In genomic region chr2:230541934-230542380, GRCh38 we compare ENCODE assay signal across 13 cellular contexts.
DNase-seq lines count a peak whose midpoint lies in the region; ATAC-seq and TF ChIP-seq lines count a peak whose summit lies in the region.
"Had no signal": no experiment of that assay in that cellular context is flagged by ENCODE, and none has a peak within 500 bp of the region (broad histone marks: within the 10 kb centered on the region; RNA-seq: fewer than 3 reads in every experiment).

No MANE protein-coding gene starts in this region.

- H2AFZ ChIP-seq in Karpas-422 (ENCODE audit: low read length), result no peak overlapping the region

- H3K4me2 ChIP-seq in Karpas-422 (ENCODE audit: low read depth, low read length, poor library complexity, severe bottlenecking), result no peak overlapping the region

- H3K79me2 ChIP-seq in Karpas-422 (ENCODE audit: low read length), result no peaks in the 10 kb centered on the region

- H3K9me2 ChIP-seq in Karpas-422 (replicated peaks; ENCODE audit: insufficient read depth, low read length), result no peaks in the 10 kb centered on the region

- H3K4me3 Mint-ChIP-seq in activated CD4-positive, alpha-beta T cell treated with anti-CD3 and anti-CD28 coated beads, Interleukin-2, amount 10 ng/mL, durations not matched to agents 24 days and 14 days, result no peak overlapping the region
- no peak overlapping the region for H3K4me3 Mint-ChIP-seq in stimulated activated effector memory CD8-positive, alpha-beta T cell treated with anti-CD3 and anti-CD28 coated beads, Interleukin-12 subunit alpha, Interleukin-12 subunit beta, amount 100 ng/mL, for 72 hours
- H3K4me3 Mint-ChIP-seq in osteocyte (ENCODE audit: unreplicated experiment), result no peak overlapping the region

- no peak overlapping the region for H3K9ac ChIP-seq in Karpas-422 (ENCODE audit: low read length)

- H3K36me3 ChIP-seq in Karpas-422 (ENCODE audit: insufficient read depth, low read length), result peaks cover 22% of the 10 kb centered on the region; the same call in 1 of the 2 replicates

- no peaks in the 10 kb centered on the region for H3K4me1 ChIP-seq in Karpas-422 (ENCODE audit: low read length)
- H3K4me1 ChIP-seq: esophagus muscularis mucosa, vagina had no signal

- H3K27me3 ChIP-seq in Karpas-422 (ENCODE audit: low read length), result no peaks in the 10 kb centered on the region
- H3K27me3 ChIP-seq: esophagus muscularis mucosa, vagina had no signal

- no peak overlapping the region for H3K4me3 ChIP-seq in Karpas-422 (ENCODE audit: low read length)
- H3K4me3 ChIP-seq: esophagus muscularis mucosa, K562, vagina had no signal

- no peak for TF ChIP-seq CTCF in osteocyte (IDR thresholded peaks at IDR 0.05)

- H3K27ac ChIP-seq in Karpas-422 (ENCODE audit: low read length), result no peak overlapping the region
- H3K27ac ChIP-seq: esophagus muscularis mucosa, vagina had no signal

- no peaks in the 10 kb centered on the region for H3K27me3 Mint-ChIP-seq in activated CD4-positive, alpha-beta T cell treated with anti-CD3 and anti-CD28 coated beads, Interleukin-2, amount 10 ng/mL, durations not matched to agents 24 days and 14 days
- H3K27me3 Mint-ChIP-seq in osteocyte (ENCODE audit: unreplicated experiment), result no peaks in the 10 kb centered on the region

- H3K27ac Mint-ChIP-seq in activated CD4-positive, alpha-beta T cell treated with anti-CD3 and anti-CD28 coated beads, Interleukin-2, amount 10 ng/mL, durations not matched to agents 24 days and 14 days, result peak overlapping the region; percentile 72
- no peak overlapping the region for H3K27ac Mint-ChIP-seq in stimulated activated effector memory CD8-positive, alpha-beta T cell treated with anti-CD3 and anti-CD28 coated beads, Interleukin-12 subunit alpha, Interleukin-12 subunit beta, amount 100 ng/mL, for 72 hours
- no peak overlapping the region for H3K27ac Mint-ChIP-seq in osteocyte (ENCODE audit: unreplicated experiment)

- intact Hi-C loops in activated CD4-positive, alpha-beta T cell treated with anti-CD3 and anti-CD28 coated beads, Interleukin-2, amount 10 ng/mL, durations not matched to agents 24 days and 14 days (cut with micrococcal nuclease), result no loop called here

- ATAC-seq in HG02840 (IDR thresholded peaks at IDR 0.05; ENCODE audit: low FRiP score, unreplicated experiment), result peak; percentile 49
- peak; percentile 77 for ATAC-seq in stimulated activated effector memory CD8-positive, alpha-beta T cell treated with anti-CD3 and anti-CD28 coated beads, Interleukin-12 subunit alpha, Interleukin-12 subunit beta, amount 100 ng/mL, for 72 hours
- ATAC-seq: K562 had no signal

- peaks cover 32% of the 10 kb centered on the region for H3K4me1 Mint-ChIP-seq in activated CD4-positive, alpha-beta T cell treated with anti-CD3 and anti-CD28 coated beads, Interleukin-2, amount 10 ng/mL, durations not matched to agents 24 days and 14 days
- peaks cover 27% of the 10 kb centered on the region for H3K4me1 Mint-ChIP-seq in stimulated activated effector memory CD8-positive, alpha-beta T cell treated with anti-CD3 and anti-CD28 coated beads, Interleukin-12 subunit alpha, Interleukin-12 subunit beta, amount 100 ng/mL, for 72 hours
- H3K4me1 Mint-ChIP-seq in osteocyte (ENCODE audit: unreplicated experiment), result peaks cover 5% of the 10 kb centered on the region

- no peaks in the 10 kb centered on the region for H3K9me3 ChIP-seq in Karpas-422 (ENCODE audit: low read length)
- H3K9me3 ChIP-seq: vagina had no signal

- peaks cover 73% of the 10 kb centered on the region for H3K36me3 Mint-ChIP-seq in activated CD4-positive, alpha-beta T cell treated with anti-CD3 and anti-CD28 coated beads, Interleukin-2, amount 10 ng/mL, durations not matched to agents 24 days and 14 days (ENCODE audit: low read depth)
- peaks cover 39% of the 10 kb centered on the region for H3K36me3 Mint-ChIP-seq in stimulated activated effector memory CD8-positive, alpha-beta T cell treated with anti-CD3 and anti-CD28 coated beads, Interleukin-12 subunit alpha, Interleukin-12 subunit beta, amount 100 ng/mL, for 72 hours
- peaks cover 33% of the 10 kb centered on the region for H3K36me3 Mint-ChIP-seq in osteocyte (ENCODE audit: unreplicated experiment)

- DNase-seq in activated CD4-positive, alpha-beta T cell treated with anti-CD3 and anti-CD28 coated beads, Interleukin-2, amount 10 ng/mL, durations not matched to agents 24 days and 14 days, result no peak
- DNase-seq in activated CD4-positive, alpha-beta T cell treated with anti-CD3 and anti-CD28 coated beads for 48 hours, result no peak
- DNase-seq in M059J (ENCODE audit: low read depth), result peak; percentile 27
- no peak for DNase-seq in stimulated activated effector memory CD8-positive, alpha-beta T cell treated with anti-CD3 and anti-CD28 coated beads, Interleukin-12 subunit alpha, Interleukin-12 subunit beta, amount 100 ng/mL, for 72 hours (ENCODE audit: low spot score in 2 of 2)
- no peak for DNase-seq in osteocyte (ENCODE audit: extremely low spot score, unreplicated experiment)
- no peak for DNase-seq in Karpas-422
- DNase-seq in NCI-H2196 (lab: John Stamatoyannopoulos, UW; ENCODE audit: unreplicated experiment), result no peak
- DNase-seq: activated effector memory CD4-positive, alpha-beta T cell treated with Interleukin-2 at 50 U/mL for 16 hours; stimulated activated CD4-positive, alpha-beta T cell treated with anti-CD3 and anti-CD28 coated beads, Interleukin-15, amount 100 ng/mL, for 24 hours had no signal

- peaks cover 19% of the 10 kb centered on the region for H3K9me3 Mint-ChIP-seq in activated CD4-positive, alpha-beta T cell treated with anti-CD3 and anti-CD28 coated beads, Interleukin-2, amount 10 ng/mL, durations not matched to agents 24 days and 14 days
- no peaks in the 10 kb centered on the region for H3K9me3 Mint-ChIP-seq in stimulated activated effector memory CD8-positive, alpha-beta T cell treated with anti-CD3 and anti-CD28 coated beads, Interleukin-12 subunit alpha, Interleukin-12 subunit beta, amount 100 ng/mL, for 72 hours
- H3K9me3 Mint-ChIP-seq in osteocyte (ENCODE audit: unreplicated experiment), result peaks cover 27% of the 10 kb centered on the region

- H4K20me1 ChIP-seq in Karpas-422 (ENCODE audit: insufficient read depth, low read depth, low read length), result no peaks in the 10 kb centered on the region
